Comparison of ENCODE assay signal across 24 cellular contexts in genomic region chr2:45354776-45355175, GRCh38.
DNase-seq lines count a peak whose midpoint lies in the region; ATAC-seq, FAIRE-seq and TF ChIP-seq lines count a peak whose summit lies in the region.
"Had no signal": no experiment of that assay in that cellular context is flagged by ENCODE, and none has a peak within 500 bp of the region (broad histone marks: within the 10 kb centered on the region; RNA-seq: fewer than 3 reads in every experiment).

No MANE protein-coding gene starts in this region.

- no peaks in the 10 kb centered on the region for H3K9me3 ChIP-seq in IMR-90 (ENCODE audit: control insufficient read depth, insufficient read depth, low read length)
- H3K9me3 ChIP-seq in SJSA1 (replicated peaks): no peaks in the 10 kb centered on the region
- no peaks in the 10 kb centered on the region for H3K9me3 ChIP-seq in mesenchymal stem cell (ENCODE audit: control insufficient read depth, low read length)
- no peaks in the 10 kb centered on the region for H3K9me3 ChIP-seq in thyroid gland

- H3K79me1 ChIP-seq in IMR-90 (ENCODE audit: low read depth in 1 of 2, low read length in 2 of 2) (no peaks in the 10 kb centered on the region), mesenchymal stem cell (replicated peaks; ENCODE audit: low read length, poor library complexity, severe bottlenecking) (no peaks in the 10 kb centered on the region)

- H4K20me1 ChIP-seq in IMR-90 (ENCODE audit: insufficient read depth, low read length): no peaks in the 10 kb centered on the region; the same call in 1 of the 2 replicates
- H4K20me1 ChIP-seq: BLaER1 treated with 17β-estradiol and CSF1 and Interleukin-3, amounts not matched to agents 10 nM and 100 nM had no signal

- H3K27me3 ChIP-seq in IMR-90 (ENCODE audit: control insufficient read depth, insufficient read depth, low read length) (no peaks in the 10 kb centered on the region), SJSA1 (replicated peaks) (no peaks in the 10 kb centered on the region), mesenchymal stem cell (ENCODE audit: control insufficient read depth in 1 of 2, insufficient read depth in 1 of 2, low read length in 2 of 2) (no peaks in the 10 kb centered on the region), thyroid gland (no peaks in the 10 kb centered on the region)
- H3K27me3 ChIP-seq: BLaER1 treated with 17β-estradiol and CSF1 and Interleukin-3, amounts not matched to agents 10 nM and 100 nM had no signal

- intact Hi-C loops in IMR-90 (cut with micrococcal nuclease) (no loop called here), thyroid gland (cut with DNase I) (no loop called here), posterior cingulate gyrus (cut with DNase I) (no loop called here)

- in situ Hi-C loops in IMR-90 (cut with MboI; ENCODE audit: low sequenced_read_pairs): no loop called here

- H3K4me3 ChIP-seq in IMR-90 (ENCODE audit: insufficient read depth, low read depth, low read length) (no peak overlapping the region), SJSA1 (no peak overlapping the region), mesenchymal stem cell (ENCODE audit: insufficient read depth in 1 of 2, low read depth in 1 of 2, low read length in 2 of 2) (no peak overlapping the region), thyroid gland (replicated peaks in 1 of 3) (no peak overlapping the region)
- H3K4me3 ChIP-seq: BLaER1 treated with 17β-estradiol and CSF1 and Interleukin-3, amounts not matched to agents 10 nM and 100 nM; SK-N-MC had no signal

- no peak for TF ChIP-seq POLR2A in IMR-90 (IDR thresholded peaks at IDR 0.05; ENCODE audit: low read depth, low read length)
- TF ChIP-seq POLR2A in thyroid gland (IDR thresholded peaks at IDR 0.05): no peak
- TF ChIP-seq POLR2A in H54 (IDR thresholded peaks at IDR 0.05; ENCODE audit: low read depth, low read length): no peak

- H3K9me1 ChIP-seq in IMR-90 (ENCODE audit: insufficient read depth, low read length): no peaks in the 10 kb centered on the region; the same call in 1 of the 2 replicates

- no peak overlapping the region for H4K5ac ChIP-seq in IMR-90 (ENCODE audit: low read depth, low read length)

- H2BK15ac ChIP-seq in IMR-90 (ENCODE audit: low read depth, low read length) (peak overlapping the region; percentile 83; the same call in 1 of the 3 replicates), mesenchymal stem cell (ENCODE audit: low read depth, poor library complexity, severe bottlenecking) (peak overlapping the region; percentile 71)

- H2BK12ac ChIP-seq in mesenchymal stem cell (ENCODE audit: low read length in 2 of 2): peak overlapping the region in 1 of 2 experiments; percentile 42

- dilution Hi-C loops in IMR-90 (cut with HindIII; ENCODE audit: low sequenced_read_pairs, unreplicated experiment): no loop called here

- H3K4ac ChIP-seq in IMR-90 (ENCODE audit: low read depth, low read length): peak overlapping the region; percentile 68; the same call in 1 of the 2 replicates
- H3K4ac ChIP-seq in mesenchymal stem cell (ENCODE audit: low read depth in 1 of 2, low read length in 2 of 2): no peak overlapping the region

- H4K8ac ChIP-seq in IMR-90 (ENCODE audit: low read depth in 2 of 2, low read length in 2 of 2) (peak overlapping the region in 1 of 2 experiments; percentile 49; a peak in 1 of 4 replicates), mesenchymal stem cell (ENCODE audit: low read length) (no peak overlapping the region)

- WGBS in IMR-90 (ENCODE audit: extremely low coverage in 2 of 2, insufficient read length in 1 of 2), 2 experiments: no CpG with 5 or more reads among the region's 2 CpGs
- WGBS in mesenchymal stem cell: 89% methylated on average over 2 of the region's 2 CpGs
- WGBS in thyroid gland, 2 donors: 31 to 44% methylated on average over 2 of the region's 2 CpGs

- FAIRE-seq in H54 (lab: Jason Lieb, UNC): no peak

- no peak overlapping the region for H3K56ac ChIP-seq in IMR-90 (ENCODE audit: extremely low read depth, insufficient read depth, low read length)

- H3K18ac ChIP-seq in IMR-90 (ENCODE audit: low read depth, low read length): no peak overlapping the region; the same call in 1 of the 2 replicates
- H3K18ac ChIP-seq in mesenchymal stem cell (ENCODE audit: low read depth in 1 of 2, low read length in 2 of 2): no peak overlapping the region

- ATAC-seq in IMR-90 (ENCODE audit: low read depth) (no peak), GM21723 (IDR thresholded peaks at IDR 0.05; ENCODE audit: unreplicated experiment) (no peak)
- ATAC-seq: HCT116 had no signal

- no TSS peak for BruUV-seq in IMR-90 (replicated peaks; lab: Mats Ljungman, UMichigan)

- 0 out of 2 replicates have a peak overlapping the region, but pooled peaks have one; percentile 32 for H3K14ac ChIP-seq in IMR-90 (replicated peaks; ENCODE audit: low read depth, low read length)
- no peak overlapping the region for H3K14ac ChIP-seq in mesenchymal stem cell (ENCODE audit: low read length in 2 of 2)

- H3K27ac ChIP-seq in IMR-90 (ENCODE audit: insufficient read depth, low read length) (0 out of 2 replicates have a peak overlapping the region, but pooled peaks have one; percentile 20), SJSA1 (peak overlapping the region; percentile 81), mesenchymal stem cell (ENCODE audit: low read length, poor library complexity, severe bottlenecking) (peak overlapping the region; percentile 95), thyroid gland (no peak overlapping the region)
- H3K27ac ChIP-seq: BLaER1 treated with 17β-estradiol and CSF1 and Interleukin-3, amounts not matched to agents 10 nM and 100 nM; SK-N-MC had no signal

- CTCF ChIA-PET in IMR-90 (lab: Yijun Ruan, JAX): no interaction called here

- TF ChIP-seq CTCF in IMR-90 (conservative IDR thresholded peaks at IDR 0.05; ENCODE audit: low read depth, low read length) (no peak), thyroid gland (IDR thresholded peaks at IDR 0.05) (no peak)

- H4K91ac ChIP-seq in IMR-90 (ENCODE audit: insufficient read depth, low read depth, low read length) (no peak overlapping the region), mesenchymal stem cell (ENCODE audit: low read length) (no peak overlapping the region)

- peak overlapping the region; percentile 79 for H2BK20ac ChIP-seq in IMR-90 (ENCODE audit: low read depth, low read length)

- H2AFZ ChIP-seq in IMR-90 (replicated peaks; ENCODE audit: low read length, poor library complexity): no peak overlapping the region
- H2AFZ ChIP-seq in mesenchymal stem cell (ENCODE audit: low read depth, low read length): no peak overlapping the region

- POLR2A ChIA-PET in IMR-90 (lab: Charles Lee; ENCODE audit: unreplicated experiment): no interaction called here

- peak overlapping the region; percentile 67 for H2BK120ac ChIP-seq in IMR-90 (ENCODE audit: low read depth, low read length)
- no peak overlapping the region for H2BK120ac ChIP-seq in mesenchymal stem cell (ENCODE audit: low read depth, low read length)

- DNase-seq in IMR-90 (no peak), SJSA1 (ENCODE audit: low read depth in 1 of 2, low spot score in 2 of 2) (no peak), mesenchymal stem cell (no peak), thyroid gland (peak; percentile 45 to 68), posterior cingulate gyrus (no peak), H54 (ENCODE audit: insufficient read length, low spot score) (no peak)
- DNase-seq: ACHN; Calu3; CD4-positive, alpha-beta memory T cell; DMS153; GF-D8; GOT3; KG1; NCI-H1092; NCI-H1436 treated with DMSO at 0.1 percent for 48 hours; NCI-H1930; NCI-H2227 treated with DMSO at 0.1 percent for 48 hours; NCI-H510A treated with DMSO at 0.1 percent for 48 hours; NCI-H774; Right ventricle myocardium superior had no signal

- H3K4me2 ChIP-seq in IMR-90 (ENCODE audit: low read depth, low read length) (no peak overlapping the region), mesenchymal stem cell (ENCODE audit: low read length, poor library complexity, severe bottlenecking) (no peak overlapping the region)
- H3K4me2 ChIP-seq: BLaER1 treated with 17β-estradiol and CSF1 and Interleukin-3, amounts not matched to agents 10 nM and 100 nM had no signal

- no peak overlapping the region for H2AK9ac ChIP-seq in IMR-90 (replicated peaks; ENCODE audit: low read depth, low read length, poor library complexity)

- no peak for TF ChIP-seq RAD21 in IMR-90 (IDR thresholded peaks at IDR 0.05; ENCODE audit: low read length)

- peaks cover 15% of the 10 kb centered on the region for H3K4me1 ChIP-seq in IMR-90 (ENCODE audit: control insufficient read depth, insufficient read depth, low read length)
- peaks cover 26% of the 10 kb centered on the region for H3K4me1 ChIP-seq in SJSA1 (replicated peaks)
- peaks cover 4% of the 10 kb centered on the region for H3K4me1 ChIP-seq in mesenchymal stem cell (ENCODE audit: control insufficient read depth, insufficient read depth, low read depth, low read length)
- peaks cover 0 to 8% of the 10 kb centered on the region in 2 donors for H3K4me1 ChIP-seq in thyroid gland
- H3K4me1 ChIP-seq: BLaER1 treated with 17β-estradiol and CSF1 and Interleukin-3, amounts not matched to agents 10 nM and 100 nM had no signal

- H2BK5ac ChIP-seq in IMR-90 (ENCODE audit: low read depth, low read length, poor library complexity, severe bottlenecking) (no peak overlapping the region), mesenchymal stem cell (ENCODE audit: low read depth, low read length, poor library complexity, severe bottlenecking) (no peak overlapping the region)

- H3K9ac ChIP-seq in IMR-90 (ENCODE audit: low read depth, low read length) (no peak overlapping the region), mesenchymal stem cell (ENCODE audit: low read length) (no peak overlapping the region)
- H3K9ac ChIP-seq: BLaER1 treated with 17β-estradiol and CSF1 and Interleukin-3, amounts not matched to agents 10 nM and 100 nM had no signal

- H2AK5ac ChIP-seq in IMR-90 (ENCODE audit: low read depth, low read length) (peak overlapping the region; percentile 67; the same call in 1 of the 2 replicates), mesenchymal stem cell (ENCODE audit: low read length, severe bottlenecking) (peak overlapping the region; percentile 88)

- H3K23ac ChIP-seq in IMR-90 (ENCODE audit: low read depth, low read length) (no peak overlapping the region), mesenchymal stem cell (ENCODE audit: low read length in 2 of 2) (no peak overlapping the region)

- no peaks in the 10 kb centered on the region for H3K36me3 ChIP-seq in IMR-90 (ENCODE audit: control insufficient read depth, insufficient read depth, low read length)
- H3K36me3 ChIP-seq in SJSA1: no peaks in the 10 kb centered on the region
- H3K36me3 ChIP-seq in mesenchymal stem cell (ENCODE audit: control insufficient read depth in 1 of 2, insufficient read depth in 2 of 2, low read depth in 1 of 2, low read length in 2 of 2): no peaks in the 10 kb centered on the region
- H3K36me3 ChIP-seq in thyroid gland: no peaks in the 10 kb centered on the region
- H3K36me3 ChIP-seq: BLaER1 treated with 17β-estradiol and CSF1 and Interleukin-3, amounts not matched to agents 10 nM and 100 nM had no signal

TF ChIP-seq in IMR-90, 13 proteins besides CTCF, POLR2A, EP300 and RAD21 (continues in another document):
- TF ChIP-seq RCOR1 (IDR thresholded peaks at IDR 0.05; ENCODE audit: insufficient replicate concordance, low read length): no peak
- no peak for TF ChIP-seq FOS (IDR thresholded peaks at IDR 0.05; ENCODE audit: low read depth, low read length)
- no peak for TF ChIP-seq MAFK (IDR thresholded peaks at IDR 0.05; ENCODE audit: low read depth, low read length)
- TF ChIP-seq MXI1 (IDR thresholded peaks at IDR 0.05; ENCODE audit: borderline replicate concordance, low read depth, low read length): no peak

Comparison
In these comparisons a context has a peak if more than half of its experiments do, and no peak if none do; other contexts are left out.
1. DNase-seq: peak in thyroid gland (2 of 2); none in IMR-90 (single experiment), SJSA1 (0 of 2), mesenchymal stem cell (single experiment), posterior cingulate gyrus (0 of 10) and H54 (single experiment).
2. H3K27ac ChIP-seq: peak in IMR-90 (single experiment), SJSA1 (single experiment) and mesenchymal stem cell (single experiment); none in thyroid gland (0 of 3).